Comparison of ENCODE assay signal across 29 cellular contexts in genomic region chr15:92690370-92690769, GRCh38.
"Had no signal": no experiment of that assay in that cellular context is flagged by ENCODE, and none has a peak within 500 bp of the region (broad histone marks: within the 10 kb centered on the region; RNA-seq: fewer than 3 reads in every experiment).

No MANE protein-coding gene starts in this region.

- H3K9ac ChIP-seq: neural progenitor cell, parathyroid adenoma had no signal

- H2AFZ ChIP-seq: neural progenitor cell, parathyroid adenoma had no signal

- H3K79me2 ChIP-seq: parathyroid adenoma had no signal

- H3K27ac ChIP-seq: coronary artery, epithelial cell of prostate, esophagus muscularis mucosa, foreskin keratinocyte, gastroesophageal sphincter, heart right ventricle, left lung, neural progenitor cell, parathyroid adenoma, right atrium auricular region, sigmoid colon, skin epidermis, thoracic aorta, tibial nerve, upper lobe of left lung had no signal

- H3K36me3 ChIP-seq: esophagus muscularis mucosa, gastroesophageal sphincter, heart right ventricle, left lung, neural progenitor cell, right atrium auricular region, sigmoid colon, thoracic aorta, tibial nerve, upper lobe of left lung had no signal

- H3K27me3 ChIP-seq: esophagus muscularis mucosa, gastroesophageal sphincter, heart right ventricle, left lung, neural progenitor cell, right atrium auricular region, sigmoid colon, tibial nerve, upper lobe of left lung had no signal

- DNase-seq: dermis blood vessel endothelial cell; effector memory CD8-positive, alpha-beta T cell; foreskin keratinocyte; heart right ventricle; hippocampal formation; left cardiac atrium; left lung; mesenchymal stem cell; mucosa of descending colon; naive thymus-derived CD4-positive, alpha-beta T cell; sigmoid colon; stimulated activated CD4-positive, alpha-beta T cell treated with anti-CD3 and anti-CD28 coated beads, Interleukin-15, amount 100 ng/mL, for 24 hours; stimulated activated CD4-positive, alpha-beta T cell treated with anti-CD3 and anti-CD28 coated beads, Interleukin-2, amount 100 ng/mL, for 48 hours; stimulated activated naive B cell treated with anti-CD40 and anti-IgM and Interleukin-4, amounts not matched to agents 10 μg/mL and 1 μg/mL and 100 μg/mL, for 72 hours; upper lobe of left lung had no signal

- H3K4me1 Mint-ChIP-seq: naive thymus-derived CD4-positive, alpha-beta T cell; stimulated activated naive B cell treated with anti-CD40 and anti-IgM and Interleukin-4, amounts not matched to agents 10 μg/mL and 1 μg/mL and 100 μg/mL, for 72 hours had no signal

- H3K4me2 ChIP-seq: neural progenitor cell had no signal

- H3K4me3 Mint-ChIP-seq: effector memory CD8-positive, alpha-beta T cell; mesothelial cell of epicardium; naive thymus-derived CD4-positive, alpha-beta T cell; nephron; neural progenitor cell; stimulated activated naive B cell treated with anti-CD40 and anti-IgM and Interleukin-4, amounts not matched to agents 10 μg/mL and 1 μg/mL and 100 μg/mL, for 72 hours; stimulated activated naive CD8-positive, alpha-beta T cell treated with anti-CD3 and anti-CD28 coated beads, Interleukin-15, Interleukin-2, amounts not matched to agents 100 ng/mL and 50 ng/mL, for 24 hours had no signal

- H3K4me1 ChIP-seq: esophagus muscularis mucosa, foreskin keratinocyte, gastroesophageal sphincter, left lung, neural progenitor cell, parathyroid adenoma, right atrium auricular region, sigmoid colon, tibial nerve, upper lobe of left lung had no signal

- ATAC-seq: effector memory CD8-positive, alpha-beta T cell; foreskin keratinocyte; gastroesophageal sphincter; heart right ventricle; left cardiac atrium; left lung; mucosa of descending colon; naive thymus-derived CD4-positive, alpha-beta T cell; stimulated activated naive B cell treated with anti-CD40 and anti-IgM and Interleukin-4, amounts not matched to agents 10 μg/mL and 1 μg/mL and 100 μg/mL, for 72 hours had no signal

- H3K27ac Mint-ChIP-seq: effector memory CD8-positive, alpha-beta T cell; mesothelial cell of epicardium; naive thymus-derived CD4-positive, alpha-beta T cell; nephron; neural progenitor cell; progenitor cell of endocrine pancreas; stimulated activated naive B cell treated with anti-CD40 and anti-IgM and Interleukin-4, amounts not matched to agents 10 μg/mL and 1 μg/mL and 100 μg/mL, for 72 hours; stimulated activated naive CD8-positive, alpha-beta T cell treated with anti-CD3 and anti-CD28 coated beads, Interleukin-15, Interleukin-2, amounts not matched to agents 100 ng/mL and 50 ng/mL, for 24 hours had no signal

- H3K9me3 ChIP-seq: left lung, mucosa of descending colon, right atrium auricular region, sigmoid colon, thoracic aorta, upper lobe of left lung had no signal

- H3K4me3 ChIP-seq: coronary artery, esophagus muscularis mucosa, gastroesophageal sphincter, heart right ventricle, left lung, mucosa of descending colon, neural progenitor cell, right atrium auricular region, sigmoid colon, skin epidermis, thoracic aorta, tibial nerve, upper lobe of left lung had no signal
